ENCODE assay signal across 8 cellular contexts in genomic region chr1:40783001-40783905, GRCh38. TPM values are rescaled to one million over a fixed set of nuclear protein-coding genes. Genes with fewer than 3 reads are reported as not detected.
DNase-seq lines count a peak whose midpoint lies in the region; ATAC-seq and TF ChIP-seq lines count a peak whose summit lies in the region.

Gene KCNQ4, plus strand, starts transcription at chr1:40783787. Its CDS starts 307 bp downstream, at chr1:40784094.

- no peak for TF ChIP-seq EP300 in tibial nerve (IDR thresholded peaks at IDR 0.05)

- H3K36me3 ChIP-seq in ectodermal cell (ENCODE audit: control insufficient read depth, insufficient read depth, low read length) = no peaks in the 10 kb centered on the region
- H3K36me3 ChIP-seq in mesodermal cell (ENCODE audit: control insufficient read depth, insufficient read depth, low read length) = no peaks in the 10 kb centered on the region
- no peaks in the 10 kb centered on the region for H3K36me3 ChIP-seq in tibial nerve

- H3K4me1 ChIP-seq in ectodermal cell (ENCODE audit: control insufficient read depth, insufficient read depth, low read length) = peaks cover 22% of the 10 kb centered on the region
- peaks cover 12% of the 10 kb centered on the region for H3K4me1 ChIP-seq in mesodermal cell (ENCODE audit: control insufficient read depth, insufficient read depth, low read length, poor library complexity, severe bottlenecking)
- peaks cover 0 to 25% (median 15%) of the 10 kb centered on the region in 4 donors for H3K4me1 ChIP-seq in tibial nerve

- WGBS in ectodermal cell, 2 experiments = 3% methylated on average over 68 to 73 of the region's 73 CpGs
- 5 to 6% methylated on average over 39 to 44 of the region's 73 CpGs for WGBS in mesodermal cell (ENCODE audit: insufficient coverage in 2 of 2), 2 experiments
- WGBS in tibial nerve, 2 donors = 4 to 5% methylated on average over 47 to 57 of the region's 73 CpGs

- ATAC-seq in GM21526 (IDR thresholded peaks at IDR 0.05; ENCODE audit: low FRiP score, unreplicated experiment) = no peak
- no peak for ATAC-seq in GM21447 (IDR thresholded peaks at IDR 0.05; ENCODE audit: unreplicated experiment)

- in situ Hi-C loops in ACHN (cut with HindIII; ENCODE audit: low pct_ligation_motif_present, low pct_unique_long_range_greater_than_20kb, low sequenced_read_pairs) = loop anchor here (10.0 kb wide), 1 partner anchor 72 kb away; no protein-coding TSS in a partner anchor
- in situ Hi-C loops in GM13977 (cut with MboI; ENCODE audit: low pct_unique_long_range_greater_than_20kb, low sequenced_read_pairs, unreplicated experiment) = loop anchor here (10.0 kb wide), 1 partner anchor 62 kb away; no protein-coding TSS in a partner anchor

- H3K27ac ChIP-seq in ectodermal cell (ENCODE audit: insufficient read depth, low read depth, low read length, poor library complexity, severe bottlenecking) (no peak within 1 kb of the TSS), mesodermal cell (ENCODE audit: low read depth, low read length, severe bottlenecking) (no peak within 1 kb of the TSS), tibial nerve (peak within 1 kb of the TSS in 3 of 4 donors; percentile 26 to 72 (median 49))

- DNase-seq in ACHN = peak; percentile 45
- DNase-seq in GM13977 (ENCODE audit: low spot score) = peak; percentile 63
- DNase-seq in SW480 (ENCODE audit: low spot score) = peak; percentile 50
- DNase-seq in tibial nerve (ENCODE audit: low spot score in 2 of 2) = peak in 1 of 2 donors; percentile 29

- peak within 1 kb of the TSS; percentile 28 for H3K4me3 ChIP-seq in ectodermal cell (ENCODE audit: insufficient read depth, low read depth, low read length)
- peak within 1 kb of the TSS; percentile 22 for H3K4me3 ChIP-seq in mesodermal cell (ENCODE audit: extremely low read depth, insufficient read depth, low read length, poor library complexity, severe bottlenecking)
- peak within 1 kb of the TSS; percentile 35 to 62 (median 40) for H3K4me3 ChIP-seq in tibial nerve

- TF ChIP-seq CTCF in GM13977 (IDR thresholded peaks at IDR 0.05; ENCODE audit: extremely low read depth, insufficient read depth, missing control alignments) (no peak), tibial nerve (IDR thresholded peaks at IDR 0.05) (no peak)

- H3K27me3 ChIP-seq in ectodermal cell (ENCODE audit: control insufficient read depth, insufficient read depth, low read length, poor library complexity, severe bottlenecking) = peaks cover 27% of the 10 kb centered on the region
- peaks cover 0 to 14% of the 10 kb centered on the region in 2 donors for H3K27me3 ChIP-seq in tibial nerve

- TF ChIP-seq POLR2A in tibial nerve (IDR thresholded peaks at IDR 0.05) = no peak

- no peaks in the 10 kb centered on the region for H3K9me3 ChIP-seq in ectodermal cell (ENCODE audit: control insufficient read depth, low read length)
- no peaks in the 10 kb centered on the region for H3K9me3 ChIP-seq in mesodermal cell (ENCODE audit: control insufficient read depth, low read length)
- no peaks in the 10 kb centered on the region for H3K9me3 ChIP-seq in tibial nerve

RNA-seq across cellular contexts. Expression of gene KCNQ4, which starts in this region (rescaled TPM):
- polyA plus RNA-seq in ectodermal cell (2013, experiment 1 of 4) = 3.7 TPM
- polyA plus RNA-seq in ectodermal cell (2013, experiment 2 of 4) = 5.8 TPM
- polyA plus RNA-seq in ectodermal cell (2013, experiment 3 of 4) = 2.5 TPM
- 3.9 TPM for polyA plus RNA-seq in ectodermal cell (2013, experiment 4 of 4)
- 1.3 TPM for polyA plus RNA-seq in mesodermal cell (2013, experiment 1 of 2)
- 0.71 TPM for polyA plus RNA-seq in mesodermal cell (2013, experiment 2 of 2)
- total RNA-seq in tibial nerve = 1 to 10 TPM in 3 of 4 donors, under 1 TPM in 1; 0.22 to 2.1 (median 1.7) TPM

Comparison
In these comparisons a context has a peak if more than half of its experiments do, and no peak if none do; other contexts are left out.
1. H3K27ac ChIP-seq: peak in tibial nerve (3 of 4); none in ectodermal cell (single experiment) and mesodermal cell (single experiment).
2. Peak in every context shown above with its lines, with median percentiles within 50 percentile points of each other: H3K4me3 ChIP-seq.